Comparison of ENCODE assay signal across 8 cellular contexts in genomic region chr10:99370993-99371392, GRCh38. TPM values are rescaled to one million over a fixed set of nuclear protein-coding genes. Genes with fewer than 3 reads are reported as not detected.
DNase-seq lines count a peak whose midpoint lies in the region; ATAC-seq and TF ChIP-seq lines count a peak whose summit lies in the region.

No MANE protein-coding gene starts in this region.

- H3K9me3 Mint-ChIP-seq in activated naive CD4-positive, alpha-beta T cell treated with anti-CD3 and anti-CD28 coated beads for 36 hours = no peaks in the 10 kb centered on the region

- no peak overlapping the region for H3K18ac ChIP-seq in IMR-90 (ENCODE audit: low read depth, low read length)

- peaks cover 10% of the 10 kb centered on the region; the same call in 1 of the 2 replicates for H3K9me1 ChIP-seq in IMR-90 (ENCODE audit: insufficient read depth, low read length)

- CTCF ChIA-PET in activated naive CD4-positive, alpha-beta T cell treated with anti-CD3 and anti-CD28 coated beads for 36 hours (lab: Charles Lee) = no interaction called here
- CTCF ChIA-PET in IMR-90 (lab: Yijun Ruan, JAX) = no interaction called here

- no peaks in the 10 kb centered on the region for H3K36me3 ChIP-seq in IMR-90 (ENCODE audit: control insufficient read depth, insufficient read depth, low read length)
- H3K36me3 ChIP-seq in mucosa of stomach (ENCODE audit: control insufficient read depth, insufficient read depth, low read length) = no peaks in the 10 kb centered on the region

- WGBS in IMR-90 (ENCODE audit: extremely low coverage in 2 of 2, insufficient read length in 1 of 2), 2 experiments = no CpG with 5 or more reads among the region's 2 CpGs

- dilution Hi-C loops in IMR-90 (cut with HindIII; ENCODE audit: low sequenced_read_pairs, unreplicated experiment) = no loop called here

- BruUV-seq in IMR-90 (replicated peaks; lab: Mats Ljungman, UMichigan) = no TSS peak

- ATAC-seq in GM21723 (IDR thresholded peaks at IDR 0.05; ENCODE audit: unreplicated experiment) (peak; percentile 97), IMR-90 (ENCODE audit: low read depth) (0 out of 2 replicates have a peak, but pooled peaks have one; percentile 33)

- no peak overlapping the region for H2AK9ac ChIP-seq in IMR-90 (replicated peaks; ENCODE audit: low read depth, low read length, poor library complexity)

- H3K4me1 Mint-ChIP-seq in activated naive CD4-positive, alpha-beta T cell treated with anti-CD3 and anti-CD28 coated beads for 36 hours (ENCODE audit: low read depth) = peaks cover 7% of the 10 kb centered on the region

- no peak overlapping the region for H4K91ac ChIP-seq in IMR-90 (ENCODE audit: insufficient read depth, low read depth, low read length)

- peaks cover 10% of the 10 kb centered on the region; the same call in 1 of the 2 replicates for H3K4me1 ChIP-seq in IMR-90 (ENCODE audit: control insufficient read depth, insufficient read depth, low read length)
- no peaks in the 10 kb centered on the region for H3K4me1 ChIP-seq in mucosa of stomach (ENCODE audit: control insufficient read depth, insufficient read depth, low read length)

- no peaks in the 10 kb centered on the region for H3K79me1 ChIP-seq in IMR-90 (ENCODE audit: low read depth in 1 of 2, low read length in 2 of 2)

- no peak overlapping the region for H4K8ac ChIP-seq in IMR-90 (ENCODE audit: low read depth in 2 of 2, low read length in 2 of 2)

- no peak overlapping the region for H3K27ac ChIP-seq in IMR-90 (ENCODE audit: insufficient read depth, low read length)

- no peaks in the 10 kb centered on the region for H3K27me3 ChIP-seq in IMR-90 (ENCODE audit: control insufficient read depth, insufficient read depth, low read length)
- no peaks in the 10 kb centered on the region for H3K27me3 ChIP-seq in mucosa of stomach (ENCODE audit: control insufficient read depth, insufficient read depth, low read length)

- no peak for TF ChIP-seq POLR2A in IMR-90 (IDR thresholded peaks at IDR 0.05; ENCODE audit: low read depth, low read length)

- H3K4me2 ChIP-seq in IMR-90 (ENCODE audit: low read depth, low read length) = no peak overlapping the region

- H2BK120ac ChIP-seq in IMR-90 (ENCODE audit: low read depth, low read length) = no peak overlapping the region

- POLR2A ChIA-PET in IMR-90 (lab: Charles Lee; ENCODE audit: unreplicated experiment) = interaction anchor here (0.6 kb wide), 1 partner anchor 104 kb away, joined by 3 read pairs; no protein-coding TSS in a partner anchor

- DNase-seq in activated naive CD4-positive, alpha-beta T cell treated with anti-CD3 and anti-CD28 coated beads for 36 hours = peak; percentile 29
- no peak for DNase-seq in activated naive CD4-positive, alpha-beta T cell (lab: John Stamatoyannopoulos, UW)
- DNase-seq in IMR-90 = peak; percentile 23
- DNase-seq in astrocyte of the hippocampus (ENCODE audit: low read depth, low spot score) = peak; percentile 63
- no peak for DNase-seq in activated CD8-positive, alpha-beta memory T cell treated with anti-CD3 and anti-CD28 coated beads for 24 hours
- DNase-seq in activated CD4-positive, CD25-positive, alpha-beta regulatory T cell (lab: John Stamatoyannopoulos, UW) = no peak

- intact Hi-C loops in activated naive CD4-positive, alpha-beta T cell treated with anti-CD3 and anti-CD28 coated beads for 36 hours (cut with micrococcal nuclease) = no loop called here
- intact Hi-C loops in IMR-90 (cut with micrococcal nuclease) = no loop called here

- no peak overlapping the region for H3K56ac ChIP-seq in IMR-90 (ENCODE audit: extremely low read depth, insufficient read depth, low read length)

- H4K20me1 ChIP-seq in IMR-90 (ENCODE audit: insufficient read depth, low read length) = no peaks in the 10 kb centered on the region

- peaks cover 35% of the 10 kb centered on the region for H3K27me3 Mint-ChIP-seq in activated naive CD4-positive, alpha-beta T cell treated with anti-CD3 and anti-CD28 coated beads for 36 hours (ENCODE audit: low read depth)

- no peak overlapping the region for H3K23ac ChIP-seq in IMR-90 (ENCODE audit: low read depth, low read length)

- H3K9me3 ChIP-seq in IMR-90 (ENCODE audit: control insufficient read depth, insufficient read depth, low read length) (no peaks in the 10 kb centered on the region), mucosa of stomach (ENCODE audit: control insufficient read depth, low read length) (no peaks in the 10 kb centered on the region)

- H2AFZ ChIP-seq in IMR-90 (replicated peaks; ENCODE audit: low read length, poor library complexity) = no peak overlapping the region

- H3K36me3 Mint-ChIP-seq in activated naive CD4-positive, alpha-beta T cell treated with anti-CD3 and anti-CD28 coated beads for 36 hours (ENCODE audit: low read depth) = no peaks in the 10 kb centered on the region

- H3K14ac ChIP-seq in IMR-90 (replicated peaks; ENCODE audit: low read depth, low read length) = no peak overlapping the region

- no peak overlapping the region for H3K27ac Mint-ChIP-seq in activated naive CD4-positive, alpha-beta T cell treated with anti-CD3 and anti-CD28 coated beads for 36 hours

- H2BK5ac ChIP-seq in IMR-90 (ENCODE audit: low read depth, low read length, poor library complexity, severe bottlenecking) = no peak overlapping the region

- H2BK15ac ChIP-seq in IMR-90 (ENCODE audit: low read depth, low read length) = no peak overlapping the region

- peak; percentile 45 for TF ChIP-seq RAD21 in IMR-90 (IDR thresholded peaks at IDR 0.05; ENCODE audit: low read length)

- no peak overlapping the region for H2BK20ac ChIP-seq in IMR-90 (ENCODE audit: low read depth, low read length)

- peak; percentile 42 for TF ChIP-seq CTCF in IMR-90 (conservative IDR thresholded peaks at IDR 0.05; ENCODE audit: low read depth, low read length)

- H4K5ac ChIP-seq in IMR-90 (ENCODE audit: low read depth, low read length) = no peak overlapping the region

- H3K4ac ChIP-seq in IMR-90 (ENCODE audit: low read depth, low read length) = no peak overlapping the region

- H3K4me3 ChIP-seq in IMR-90 (ENCODE audit: insufficient read depth, low read depth, low read length) = no peak overlapping the region
- H3K4me3 ChIP-seq in mucosa of stomach (ENCODE audit: low read length) = no peak overlapping the region

- H2AK5ac ChIP-seq in IMR-90 (ENCODE audit: low read depth, low read length) = no peak overlapping the region

- H3K9ac ChIP-seq in IMR-90 (ENCODE audit: low read depth, low read length) (no peak overlapping the region), mucosa of stomach (ENCODE audit: low read length) (peak overlapping the region; percentile 29)

- in situ Hi-C loops in IMR-90 (cut with MboI; ENCODE audit: low sequenced_read_pairs) = no loop called here

- H3K4me3 Mint-ChIP-seq in activated naive CD4-positive, alpha-beta T cell treated with anti-CD3 and anti-CD28 coated beads for 36 hours = no peak overlapping the region

TF ChIP-seq in IMR-90, 13 proteins besides CTCF, POLR2A, EP300 and RAD21:
- no peak for TF ChIP-seq MAFK (IDR thresholded peaks at IDR 0.05; ENCODE audit: low read depth, low read length)

RNA-seq across cellular contexts. Expression of gene CNNM1, which starts 41.8 kb away (rescaled TPM):
- total RNA-seq in activated naive CD4-positive, alpha-beta T cell treated with anti-CD3 and anti-CD28 coated beads for 36 hours = 1 to 10 TPM in 1 of 2 experiments, under 1 TPM in 1; 0.81 to 1.0 TPM
- 0.18 and 0.28 TPM in 2 replicates for total RNA-seq in IMR-90 (2012; rRNA removed)
- 0.32 and 0.39 TPM in 2 replicates for polyA plus RNA-seq in IMR-90 (2012; rRNA removed)
- 0.09 and 0.22 TPM in 2 replicates for polyA plus RNA-seq in IMR-90 (2012; cell fraction: cytosol; rRNA removed)
- polyA plus RNA-seq in IMR-90 (2012; cell fraction: nucleus; rRNA removed; ENCODE audit: low replicate concordance) = 0.25 and 0.44 TPM in 2 replicates

RNA-seq across cellular contexts. Expression of gene GOT1, which starts 59.4 kb away (rescaled TPM):
- 10 to 100 TPM; 62.6 to 67.3 TPM for total RNA-seq in activated naive CD4-positive, alpha-beta T cell treated with anti-CD3 and anti-CD28 coated beads for 36 hours
- total RNA-seq in IMR-90 (2012; rRNA removed) = 38.6 and 46.1 TPM in 2 replicates
- 29.2 and 29.4 TPM in 2 replicates for polyA plus RNA-seq in IMR-90 (2012; rRNA removed)
- polyA plus RNA-seq in IMR-90 (2012; cell fraction: cytosol; rRNA removed) = 11.5 and 14.4 TPM in 2 replicates
- polyA plus RNA-seq in IMR-90 (2012; cell fraction: nucleus; rRNA removed; ENCODE audit: low replicate concordance) = 9.2 and 22.7 TPM in 2 replicates

Comparison
In these comparisons a context has a peak if more than half of its experiments do, and no peak if none do; other contexts are left out.
1. DNase-seq: peak in activated naive CD4-positive, alpha-beta T cell treated with anti-CD3 and anti-CD28 coated beads for 36 hours (single experiment), IMR-90 (single experiment) and astrocyte of the hippocampus (single experiment); none in activated naive CD4-positive, alpha-beta T cell (0 of 4), activated CD8-positive, alpha-beta memory T cell treated with anti-CD3 and anti-CD28 coated beads for 24 hours (single experiment) and activated CD4-positive, CD25-positive, alpha-beta regulatory T cell (0 of 4).